ENCODE assay signal across 23 cellular contexts in genomic region chr6:97656706-97657350, GRCh38.
"Had no signal": no experiment of that assay in that cellular context is flagged by ENCODE, and none has a peak within 500 bp of the region (broad histone marks: within the 10 kb centered on the region; RNA-seq: fewer than 3 reads in every experiment).

No MANE protein-coding gene starts in this region.

- H3K36me3 Mint-ChIP-seq: activated naive CD8-positive, alpha-beta T cell treated with anti-CD3 and anti-CD28 coated beads for 36 hours; naive thymus-derived CD4-positive, alpha-beta T cell had no signal

- H3K4me3 Mint-ChIP-seq: activated naive CD8-positive, alpha-beta T cell treated with anti-CD3 and anti-CD28 coated beads for 36 hours; naive thymus-derived CD4-positive, alpha-beta T cell; stimulated activated naive CD8-positive, alpha-beta T cell treated with anti-CD3 and anti-CD28 coated beads, Interleukin-15, Interleukin-2, amounts not matched to agents 100 ng/mL and 50 ng/mL, for 24 hours; T-helper 1 cell treated with Interleukin-12 subunit alpha and Interleukin-12 subunit beta and Interleukin-4 antibody, amounts not matched to agents 30 μg/mL and 1 μg/mL, for 36 hours had no signal

- H3K4me1 Mint-ChIP-seq: activated naive CD8-positive, alpha-beta T cell treated with anti-CD3 and anti-CD28 coated beads for 36 hours; naive thymus-derived CD4-positive, alpha-beta T cell had no signal

- H3K9me3 Mint-ChIP-seq: T-helper 1 cell treated with Interleukin-12 subunit alpha and Interleukin-12 subunit beta and Interleukin-4 antibody, amounts not matched to agents 30 μg/mL and 1 μg/mL, for 36 hours had no signal

- H3K27ac Mint-ChIP-seq: activated naive CD8-positive, alpha-beta T cell treated with anti-CD3 and anti-CD28 coated beads for 36 hours; naive thymus-derived CD4-positive, alpha-beta T cell; stimulated activated naive CD8-positive, alpha-beta T cell treated with anti-CD3 and anti-CD28 coated beads, Interleukin-15, Interleukin-2, amounts not matched to agents 100 ng/mL and 50 ng/mL, for 24 hours; T-helper 1 cell treated with Interleukin-12 subunit alpha and Interleukin-12 subunit beta and Interleukin-4 antibody, amounts not matched to agents 30 μg/mL and 1 μg/mL, for 36 hours had no signal

- H3K27ac ChIP-seq: breast epithelium, coronary artery, heart right ventricle, left lung, pancreas, psoas muscle, tibial artery had no signal

- DNase-seq: activated CD4-positive, alpha-beta T cell treated with anti-CD3 and anti-CD28 coated beads for 4 hours; activated CD4-positive, alpha-beta T cell treated with anti-CD3 and anti-CD28 coated beads, Interleukin-2, amount 50 U/mL, for 48 hours; activated CD4-positive, CD25-positive, alpha-beta regulatory T cell; activated CD8-positive, alpha-beta memory T cell treated with anti-CD3 and anti-CD28 coated beads, Interleukin-2, amount 50 U/mL, for 48 hours; activated naive CD4-positive, alpha-beta T cell treated with Interleukin-2 at 50 U/mL for 16 hours; activated naive CD8-positive, alpha-beta T cell treated with anti-CD3 and anti-CD28 coated beads for 36 hours; activated T-cell treated with anti-CD3 and anti-CD28 coated beads, Interleukin-2, amount 50 U/mL, for 48 hours; erythroblast; foreskin fibroblast; heart right ventricle; left lung; naive thymus-derived CD4-positive, alpha-beta T cell; pancreas; psoas muscle; right cardiac atrium; stimulated activated CD4-positive, alpha-beta T cell treated with anti-CD3 and anti-CD28 coated beads, Interleukin-12 subunit alpha, Interleukin-12 subunit beta, amount 100 ng/mL, for 4 hours; stimulated activated CD4-positive, alpha-beta T cell treated with anti-CD3 and anti-CD28 coated beads, Interleukin-4, amount 100 ng/mL, for 4 hours; T1000; tibial artery had no signal

- ATAC-seq: heart right ventricle; left lung; naive thymus-derived CD4-positive, alpha-beta T cell; pancreas; psoas muscle; right cardiac atrium had no signal

- H3K27me3 Mint-ChIP-seq: activated naive CD8-positive, alpha-beta T cell treated with anti-CD3 and anti-CD28 coated beads for 36 hours; stimulated activated naive CD8-positive, alpha-beta T cell treated with anti-CD3 and anti-CD28 coated beads, Interleukin-15, Interleukin-2, amounts not matched to agents 100 ng/mL and 50 ng/mL, for 24 hours had no signal
